Comparison of ENCODE assay signal across 8 cellular contexts in the genomic region with DNA sequence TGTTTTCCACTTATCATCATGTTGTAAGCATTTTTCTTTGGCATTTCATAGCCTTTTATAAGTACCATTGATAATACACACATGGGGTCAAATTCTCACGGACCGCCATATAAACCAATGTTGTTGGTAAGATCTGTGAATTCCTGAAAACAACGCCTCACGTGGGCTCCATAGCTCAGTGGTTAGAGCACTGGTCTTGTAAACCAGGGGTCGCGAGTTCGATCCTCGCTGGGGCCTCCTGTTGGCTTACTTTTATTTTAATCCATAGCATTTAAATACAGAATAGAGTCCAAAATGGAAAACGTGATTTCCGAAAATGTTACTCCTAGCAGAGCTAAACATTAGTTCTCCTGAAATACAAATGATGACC.
DNase-seq lines count a peak whose midpoint lies in the region; ATAC-seq and TF ChIP-seq lines count a peak whose summit lies in the region.

No MANE protein-coding gene starts in this region.

- intact Hi-C loops in activated CD8-positive, alpha-beta T cell treated with anti-CD3 and anti-CD28 coated beads for 36 hours (cut with micrococcal nuclease): loop anchor here (1.0 to 10.0 kb wide), 3 partner anchors 169 to 620 kb away; partner anchors contain the start of genes AIDA and BROX

- DNase-seq in NCI-H524 (lab: John Stamatoyannopoulos, UW): peak; percentile 32 to 78
- DNase-seq in activated CD8-positive, alpha-beta T cell treated with anti-CD3 and anti-CD28 coated beads for 36 hours: peak; percentile 86
- DNase-seq in effector CD8-positive, alpha-beta T cell (lab: John Stamatoyannopoulos, UW): peak; percentile 46
- DNase-seq in mesothelial cell of epicardium (ENCODE audit: low spot score in 2 of 2, unreplicated experiment in 2 of 2): peak; percentile 31 to 62
- DNase-seq in stimulated activated CD8-positive, alpha-beta memory T cell treated with anti-CD3 and anti-CD28 coated beads, Interleukin-2, amount 100 ng/mL, for 48 hours (ENCODE audit: low read depth in 2 of 2): peak; percentile 55 to 67
- no peak for DNase-seq in NCI-H2107 treated with DMSO at 0.1 percent for 48 hours (lab: John Stamatoyannopoulos, UW; ENCODE audit: unreplicated experiment)

- ATAC-seq in GM18508 (IDR thresholded peaks at IDR 0.05; ENCODE audit: insufficient read depth, unreplicated experiment) (peak; percentile 8), HG02981 (IDR thresholded peaks at IDR 0.05; ENCODE audit: unreplicated experiment) (peak; percentile 18)
- ATAC-seq in activated CD8-positive, alpha-beta T cell treated with anti-CD3 and anti-CD28 coated beads for 36 hours: peak; percentile 53

- no peaks in the 10 kb centered on the region for H3K27me3 Mint-ChIP-seq in activated CD8-positive, alpha-beta T cell treated with anti-CD3 and anti-CD28 coated beads for 36 hours
- peaks cover 11% of the 10 kb centered on the region for H3K27me3 Mint-ChIP-seq in mesothelial cell of epicardium (ENCODE audit: low read depth)

- CTCF ChIA-PET in activated CD8-positive, alpha-beta T cell treated with anti-CD3 and anti-CD28 coated beads for 36 hours (lab: Charles Lee): interaction anchor here (0.6 to 5.5 kb wide), 27 partner anchors 9 to 658 kb away, joined by 3 to 56 read pairs (median 4); partner anchors contain the start of gene TAF1A

- H3K4me1 Mint-ChIP-seq in activated CD8-positive, alpha-beta T cell treated with anti-CD3 and anti-CD28 coated beads for 36 hours (ENCODE audit: low read depth): peaks cover 8% of the 10 kb centered on the region
- H3K4me1 Mint-ChIP-seq in mesothelial cell of epicardium: peaks cover 10% of the 10 kb centered on the region

- peak overlapping the region; percentile 86 for H3K27ac Mint-ChIP-seq in activated CD8-positive, alpha-beta T cell treated with anti-CD3 and anti-CD28 coated beads for 36 hours
- H3K27ac Mint-ChIP-seq in mesothelial cell of epicardium: peak overlapping the region; percentile 69

- no peaks in the 10 kb centered on the region for H3K9me3 Mint-ChIP-seq in activated CD8-positive, alpha-beta T cell treated with anti-CD3 and anti-CD28 coated beads for 36 hours
- no peaks in the 10 kb centered on the region for H3K9me3 Mint-ChIP-seq in mesothelial cell of epicardium

- POLR2A ChIA-PET in activated CD8-positive, alpha-beta T cell treated with anti-CD3 and anti-CD28 coated beads for 36 hours (lab: Charles Lee): interaction anchor here (1.0 kb wide), 2 partner anchors 130 to 427 kb away, joined by 3 to 4 read pairs; no protein-coding TSS in a partner anchor

- peak overlapping the region; percentile 67 for H3K4me3 Mint-ChIP-seq in activated CD8-positive, alpha-beta T cell treated with anti-CD3 and anti-CD28 coated beads for 36 hours
- peak overlapping the region; percentile 80 for H3K4me3 Mint-ChIP-seq in mesothelial cell of epicardium

- H3K36me3 Mint-ChIP-seq in activated CD8-positive, alpha-beta T cell treated with anti-CD3 and anti-CD28 coated beads for 36 hours (ENCODE audit: low read depth): no peaks in the 10 kb centered on the region
- no peaks in the 10 kb centered on the region for H3K36me3 Mint-ChIP-seq in mesothelial cell of epicardium

- no peak for TF ChIP-seq CTCF in activated CD8-positive, alpha-beta T cell treated with anti-CD3 and anti-CD28 coated beads for 36 hours (IDR thresholded peaks at IDR 0.05)
- no peak for TF ChIP-seq CTCF in mesothelial cell of epicardium (IDR thresholded peaks at IDR 0.05; ENCODE audit: unreplicated experiment)
